30 cellular contexts compared by ENCODE assay signal in genomic region chr1:218027152-218027551, GRCh38.
"Had no signal": no experiment of that assay in that cellular context is flagged by ENCODE, and none has a peak within 500 bp of the region (broad histone marks: within the 10 kb centered on the region; RNA-seq: fewer than 3 reads in every experiment).

No MANE protein-coding gene starts in this region.

- H3K27me3 ChIP-seq: neutrophil, pancreas, sigmoid colon, spleen, suprapubic skin, testis, tibial artery, transverse colon, upper lobe of left lung, uterus had no signal

- H3K27ac Mint-ChIP-seq: naive B cell; naive thymus-derived CD8-positive, alpha-beta T cell; natural killer cell treated with Interleukin-12 subunit alpha and Interleukin-12 subunit beta and Interleukin-15 and Interleukin-18, amount 100 ng/mL, for 72 hours; nephron progenitor cell; stimulated activated memory B cell treated with anti-CD40 and anti-IgM and Interleukin-4, amounts not matched to agents 10 μg/mL and 1 μg/mL and 100 μg/mL, for 72 hours; stimulated activated naive CD8-positive, alpha-beta T cell treated with anti-CD3 and anti-CD28 coated beads, Interleukin-15, amount 100 ng/mL, for 72 hours had no signal

- H3K4me3 ChIP-seq: pancreas, psoas muscle, right lobe of liver, sigmoid colon, spleen, suprapubic skin, testis, tibial artery, transverse colon, upper lobe of left lung, uterus had no signal

- H3K4me1 ChIP-seq: pancreas, psoas muscle, right lobe of liver, sigmoid colon, spleen, suprapubic skin, testis, tibial artery, transverse colon, upper lobe of left lung, uterus had no signal

- H3K9me3 ChIP-seq: neutrophil, pancreas, psoas muscle, right lobe of liver, sigmoid colon, suprapubic skin, testis, tibial artery, transverse colon, upper lobe of left lung, uterus had no signal

- H3K4me1 Mint-ChIP-seq: naive B cell; naive thymus-derived CD8-positive, alpha-beta T cell; stimulated activated memory B cell treated with anti-CD40 and anti-IgM and Interleukin-4, amounts not matched to agents 10 μg/mL and 1 μg/mL and 100 μg/mL, for 72 hours; stimulated activated naive CD8-positive, alpha-beta T cell treated with anti-CD3 and anti-CD28 coated beads, Interleukin-15, amount 100 ng/mL, for 72 hours had no signal

- DNase-seq: naive B cell; naive thymus-derived CD8-positive, alpha-beta T cell; nephron progenitor cell; nucleus accumbens; pancreas; psoas muscle; right cardiac atrium; right lobe of liver; sigmoid colon; small intestine; spleen; stimulated activated CD4-positive, alpha-beta T cell treated with anti-CD3 and anti-CD28 coated beads, Interleukin-12 subunit alpha, Interleukin-12 subunit beta, amount 100 ng/mL, for 4 hours; stimulated activated CD4-positive, alpha-beta T cell treated with anti-CD3 and anti-CD28 coated beads, Interleukin-1b, Interleukin-23, amount 100 ng/mL, for 48 hours; stimulated activated CD4-positive, alpha-beta T cell treated with anti-CD3 and anti-CD28 coated beads, Interleukin-4, amount 100 ng/mL, for 1 hour; stimulated activated CD4-positive, alpha-beta T cell treated with anti-CD3 and anti-CD28 coated beads, Interleukin-4, amount 100 ng/mL, for 4 hours; stimulated activated CD8-positive, alpha-beta memory T cell treated with anti-CD3 and anti-CD28 coated beads, Interleukin-4, amount 100 ng/mL, for 48 hours; stimulated activated naive CD4-positive, alpha-beta T cell; stimulated activated naive CD8-positive, alpha-beta T cell treated with anti-CD3 and anti-CD28 coated beads, Interleukin-15, amount 100 ng/mL, for 72 hours; stimulated activated naive CD8-positive, alpha-beta T cell treated with anti-CD3 and anti-CD28 coated beads, Interleukin-15, Interleukin-2, amounts not matched to agents 100 U/mL and 50 U/mL, for 24 hours; substantia nigra; testis; tibial artery; transverse colon; upper lobe of left lung; uterus had no signal

- FAIRE-seq: pancreas, small intestine had no signal

- H3K27me3 Mint-ChIP-seq: naive B cell; naive thymus-derived CD8-positive, alpha-beta T cell; natural killer cell treated with Interleukin-12 subunit alpha and Interleukin-12 subunit beta and Interleukin-15 and Interleukin-18, amount 100 ng/mL, for 72 hours; stimulated activated memory B cell treated with anti-CD40 and anti-IgM and Interleukin-4, amounts not matched to agents 10 μg/mL and 1 μg/mL and 100 μg/mL, for 72 hours; stimulated activated naive CD8-positive, alpha-beta T cell treated with anti-CD3 and anti-CD28 coated beads, Interleukin-15, amount 100 ng/mL, for 72 hours had no signal

- H3K4me3 Mint-ChIP-seq: naive B cell; naive thymus-derived CD8-positive, alpha-beta T cell; natural killer cell treated with Interleukin-12 subunit alpha and Interleukin-12 subunit beta and Interleukin-15 and Interleukin-18, amount 100 ng/mL, for 72 hours; nephron progenitor cell; neural crest cell; stimulated activated memory B cell treated with anti-CD40 and anti-IgM and Interleukin-4, amounts not matched to agents 10 μg/mL and 1 μg/mL and 100 μg/mL, for 72 hours; stimulated activated naive CD8-positive, alpha-beta T cell treated with anti-CD3 and anti-CD28 coated beads, Interleukin-15, amount 100 ng/mL, for 72 hours had no signal

- H3K36me3 Mint-ChIP-seq: naive B cell; naive thymus-derived CD8-positive, alpha-beta T cell; natural killer cell treated with Interleukin-12 subunit alpha and Interleukin-12 subunit beta and Interleukin-15 and Interleukin-18, amount 100 ng/mL, for 72 hours; stimulated activated memory B cell treated with anti-CD40 and anti-IgM and Interleukin-4, amounts not matched to agents 10 μg/mL and 1 μg/mL and 100 μg/mL, for 72 hours had no signal

- H3K36me3 ChIP-seq: neutrophil, pancreas, right lobe of liver, sigmoid colon, spleen, suprapubic skin, tibial artery, transverse colon, upper lobe of left lung, uterus had no signal

- H3K27ac ChIP-seq: neutrophil, pancreas, psoas muscle, right lobe of liver, sigmoid colon, spleen, suprapubic skin, testis, tibial artery, transverse colon, upper lobe of left lung, uterus had no signal

- ATAC-seq: naive thymus-derived CD8-positive, alpha-beta T cell; natural killer cell treated with Interleukin-12 subunit alpha and Interleukin-12 subunit beta and Interleukin-15 and Interleukin-18, amount 100 ng/mL, for 72 hours; pancreas; psoas muscle; right cardiac atrium; right lobe of liver; stimulated activated memory B cell treated with anti-CD40 and anti-IgM and Interleukin-4, amounts not matched to agents 10 μg/mL and 1 μg/mL and 100 μg/mL, for 72 hours; stimulated activated naive CD8-positive, alpha-beta T cell treated with anti-CD3 and anti-CD28 coated beads, Interleukin-15, amount 100 ng/mL, for 72 hours; stimulated activated naive CD8-positive, alpha-beta T cell treated with anti-CD3 and anti-CD28 coated beads, Interleukin-15, Interleukin-2, amounts not matched to agents 100 U/mL and 50 U/mL, for 24 hours had no signal
